ENCODE assay signal across 7 cellular contexts in the genomic region with DNA sequence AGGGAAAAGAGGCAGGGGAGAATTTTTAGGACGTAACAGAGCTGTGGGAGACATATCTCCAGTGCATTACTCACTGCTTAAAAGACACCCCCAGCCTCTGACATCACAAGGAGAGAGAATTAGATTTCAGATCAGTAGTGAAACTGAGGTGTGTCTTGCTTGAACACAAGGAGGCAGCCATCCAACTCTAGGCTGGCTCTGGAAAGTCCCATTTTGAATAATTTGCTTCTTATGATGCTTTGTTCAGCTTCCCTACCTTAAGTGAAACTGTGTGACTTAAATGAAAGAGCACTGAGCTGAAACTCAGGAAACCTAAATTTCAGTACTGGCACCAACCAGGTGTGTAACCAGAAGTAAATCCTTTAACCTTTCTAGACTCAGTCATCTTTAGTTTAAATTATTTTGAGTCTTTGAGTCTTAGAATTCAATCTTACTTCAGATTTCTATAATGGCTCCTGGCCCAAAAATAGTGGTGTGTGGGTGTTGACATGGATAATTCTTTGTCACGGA.
DNase-seq lines count a peak whose midpoint lies in the region; ATAC-seq, FAIRE-seq and TF ChIP-seq lines count a peak whose summit lies in the region.

No MANE protein-coding gene starts in this region.

- peak; percentile 38 for DNase-seq in activated CD4-positive, alpha-beta T cell treated with anti-CD3 and anti-CD28 coated beads for 1 hour
- peak; percentile 53 for DNase-seq in endothelial cell of umbilical vein (ENCODE audit: low read depth, low spot score)
- peak; percentile 14 to 39 for DNase-seq in stimulated activated CD4-positive, alpha-beta T cell treated with anti-CD3 and anti-CD28 coated beads, Interleukin-1b, Interleukin-23, amount 100 ng/mL, for 1 hour (ENCODE audit: low read depth in 2 of 2)
- DNase-seq in UCSD-AML1 (lab: John Stamatoyannopoulos, UW; ENCODE audit: unreplicated experiment): no peak
- DNase-seq in NCI-H82 (lab: John Stamatoyannopoulos, UW): no peak

- peak; percentile 48 for TF ChIP-seq POLR2A in GM19099 (IDR thresholded peaks at IDR 0.05; ENCODE audit: extremely low read depth, insufficient read length, low read depth)
- TF ChIP-seq POLR2A in endothelial cell of umbilical vein (IDR thresholded peaks at IDR 0.05; ENCODE audit: low read depth, low read length): no peak

- BruUV-seq in endothelial cell of umbilical vein (replicated peaks; lab: Mats Ljungman, UMichigan): no TSS peak

- dilution Hi-C loops in endothelial cell of umbilical vein (cut with MboI; ENCODE audit: extremely low pct_ligation_motif_present, low sequenced_read_pairs): no loop called here

- FAIRE-seq in endothelial cell of umbilical vein (lab: Jason Lieb, UNC): peak; percentile 70

- H3K36me3 ChIP-seq in endothelial cell of umbilical vein (ENCODE audit: control insufficient read depth in 2 of 2, extremely low read depth in 1 of 2, insufficient read depth in 2 of 2, low read length in 2 of 2): no peaks in the 10 kb centered on the region

- H3K27ac ChIP-seq in endothelial cell of umbilical vein (ENCODE audit: insufficient read depth, low read depth, low read length): no peak overlapping the region

- H3K79me2 ChIP-seq in endothelial cell of umbilical vein (ENCODE audit: control insufficient read depth, insufficient read depth, low read length): no peaks in the 10 kb centered on the region

- intact Hi-C loops in endothelial cell of umbilical vein (cut with micrococcal nuclease): no loop called here

- POLR2A ChIA-PET in endothelial cell of umbilical vein (lab: Charles Lee): no interaction called here

- peak in 1 of 2 donors; percentile 3 for TF ChIP-seq CTCF in endothelial cell of umbilical vein (IDR thresholded peaks at IDR 0.05; ENCODE audit: extremely low read depth in 1 of 2, insufficient read depth in 1 of 2, low read depth in 1 of 2, low read length in 2 of 2)

- no peaks in the 10 kb centered on the region for H4K20me1 ChIP-seq in endothelial cell of umbilical vein (replicated peaks; ENCODE audit: control insufficient read depth, extremely low read depth, insufficient read depth, low read length)

- peak; percentile 83 for ATAC-seq in HG03060 (IDR thresholded peaks at IDR 0.05; ENCODE audit: low read depth, unreplicated experiment)

- no peak overlapping the region for H3K4me3 ChIP-seq in endothelial cell of umbilical vein (replicated peaks in 1 of 3; ENCODE audit: insufficient read depth in 1 of 3, low read depth in 1 of 3, low read length in 3 of 3)

- peaks cover 3% of the 10 kb centered on the region for H3K4me1 ChIP-seq in endothelial cell of umbilical vein (ENCODE audit: control insufficient read depth, extremely low read depth, insufficient read depth, low read length)

- H2AFZ ChIP-seq in endothelial cell of umbilical vein (ENCODE audit: low read depth, low read length): no peak overlapping the region

- no peaks in the 10 kb centered on the region for H3K9me3 ChIP-seq in endothelial cell of umbilical vein (replicated peaks; ENCODE audit: control insufficient read depth, insufficient read depth, low read length)

- H3K27me3 ChIP-seq in endothelial cell of umbilical vein (ENCODE audit: control insufficient read depth in 2 of 2, insufficient read depth in 2 of 2, low read length in 2 of 2): no peaks in the 10 kb centered on the region

- H3K9me1 ChIP-seq in endothelial cell of umbilical vein (replicated peaks; ENCODE audit: control insufficient read depth, extremely low read depth, insufficient read depth, low read length): no peaks in the 10 kb centered on the region

- no peak overlapping the region for H3K9ac ChIP-seq in endothelial cell of umbilical vein (replicated peaks; ENCODE audit: extremely low read depth, insufficient read depth, low read length)

- CTCF ChIA-PET in endothelial cell of umbilical vein (lab: Charles Lee): interaction anchor here (0.7 to 2.0 kb wide), 5 partner anchors 9 to 164 kb away, joined by 3 to 7 read pairs (median 3); no protein-coding TSS in a partner anchor

- no peak overlapping the region for H3K4me2 ChIP-seq in endothelial cell of umbilical vein (ENCODE audit: insufficient read depth, low read length)

TF ChIP-seq in endothelial cell of umbilical vein, 7 proteins besides CTCF, POLR2A, EP300 and RAD21:
- no peak for TF ChIP-seq MYC (IDR thresholded peaks at IDR 0.05; ENCODE audit: low read depth, low read length)
- no peak for TF ChIP-seq POLR2AphosphoS5 (IDR thresholded peaks at IDR 0.05; ENCODE audit: insufficient read depth, low read depth, low read length)
- TF ChIP-seq GATA2 (IDR thresholded peaks at IDR 0.05; ENCODE audit: insufficient read depth, insufficient read length, low read depth, low read length): no peak
- TF ChIP-seq, protein P1, sequence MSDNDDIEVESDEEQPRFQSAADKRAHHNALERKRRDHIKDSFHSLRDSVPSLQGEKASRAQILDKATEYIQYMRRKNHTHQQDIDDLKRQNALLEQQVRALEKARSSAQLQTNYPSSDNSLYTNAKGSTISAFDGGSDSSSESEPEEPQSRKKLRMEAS (IDR thresholded peaks at IDR 0.05; ENCODE audit: insufficient read depth, insufficient read length): no peak
- no peak for TF ChIP-seq FOS (IDR thresholded peaks at IDR 0.05; ENCODE audit: borderline replicate concordance, insufficient read depth, low read length)
- no peak for TF ChIP-seq EZH2 (IDR thresholded peaks at IDR 0.05; ENCODE audit: borderline replicate concordance, low read depth, low read length, severe bottlenecking)
- no peak for TF ChIP-seq JUN (IDR thresholded peaks at IDR 0.05; ENCODE audit: borderline replicate concordance, insufficient read depth, insufficient read length, low read depth)

Comparison
In these comparisons a context has a peak if more than half of its experiments do, and no peak if none do; other contexts are left out.
1. DNase-seq: peak in activated CD4-positive, alpha-beta T cell treated with anti-CD3 and anti-CD28 coated beads for 1 hour (single experiment), endothelial cell of umbilical vein (single experiment) and stimulated activated CD4-positive, alpha-beta T cell treated with anti-CD3 and anti-CD28 coated beads, Interleukin-1b, Interleukin-23, amount 100 ng/mL, for 1 hour (2 of 2); none in UCSD-AML1 (single experiment) and NCI-H82 (single experiment).